ENCODE assay signal across 1 cellular context in the genomic region with DNA sequence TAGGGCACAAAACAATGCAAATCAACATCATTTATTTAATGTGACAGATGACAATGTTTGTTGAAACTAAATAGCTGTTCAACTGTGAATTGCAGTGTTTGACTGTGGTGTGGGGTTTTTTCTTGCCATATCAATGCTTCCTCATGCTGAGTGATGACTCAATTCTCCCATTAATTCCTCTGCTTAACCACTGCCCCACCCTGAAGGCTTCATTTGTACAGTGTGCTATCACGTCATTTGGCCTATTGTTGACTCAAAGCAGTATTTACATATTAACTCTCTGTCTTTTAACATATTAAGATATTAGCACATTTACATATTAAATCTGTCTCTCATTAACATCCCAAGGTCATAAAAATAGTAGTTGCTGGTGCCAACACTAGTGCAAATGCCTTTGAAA.
TF ChIP-seq lines count a peak whose summit lies in the region.

No MANE protein-coding gene starts in this region.

TF ChIP-seq in HepG2, 621 proteins besides CTCF, POLR2A, EP300 and RAD21 (continued from another document):
- TF ChIP-seq, protein P1, sequence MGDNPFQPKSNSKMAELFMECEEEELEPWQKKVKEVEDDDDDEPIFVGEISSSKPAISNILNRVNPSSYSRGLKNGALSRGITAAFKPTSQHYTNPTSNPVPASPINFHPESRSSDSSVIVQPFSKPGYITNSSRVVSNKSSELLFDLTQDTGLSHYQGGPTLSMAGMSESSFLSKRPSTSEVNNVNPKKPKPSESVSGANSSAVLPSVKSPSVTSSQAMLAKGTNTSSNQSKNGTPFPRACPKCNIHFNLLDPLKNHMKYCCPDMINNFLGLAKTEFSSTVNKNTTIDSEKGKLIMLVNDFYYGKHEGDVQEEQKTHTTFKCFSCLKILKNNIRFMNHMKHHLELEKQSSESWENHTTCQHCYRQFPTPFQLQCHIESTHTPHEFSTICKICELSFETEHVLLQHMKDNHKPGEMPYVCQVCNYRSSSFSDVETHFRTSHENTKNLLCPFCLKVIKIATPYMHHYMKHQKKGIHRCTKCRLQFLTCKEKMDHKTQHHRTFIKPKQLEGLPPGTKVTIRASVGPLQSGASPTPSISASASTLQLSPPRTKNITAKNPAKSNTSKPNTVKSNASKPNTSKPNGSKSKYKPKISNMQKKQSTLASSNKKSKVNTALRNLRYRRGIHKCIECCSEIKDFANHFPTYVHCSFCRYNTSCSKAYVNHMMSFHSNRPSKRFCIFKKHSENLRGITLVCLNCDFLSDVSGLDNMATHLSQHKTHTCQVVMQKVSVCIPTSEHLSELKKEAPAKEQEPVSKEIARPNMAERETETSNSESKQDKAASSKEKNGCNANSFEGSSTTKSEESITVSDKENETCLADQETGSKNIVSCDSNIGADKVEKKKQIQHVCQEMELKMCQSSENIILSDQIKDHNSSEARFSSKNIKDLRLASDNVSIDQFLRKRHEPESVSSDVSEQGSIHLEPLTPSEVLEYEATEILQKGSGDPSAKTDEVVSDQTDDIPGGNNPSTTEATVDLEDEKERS (CRISPR knock-in tag; IDR thresholded peaks at IDR 0.05): no peak
- no peak for TF ChIP-seq ZNF614 (CRISPR knock-in tag; IDR thresholded peaks at IDR 0.05; ENCODE audit: borderline replicate concordance)
